In genomic region chr7:140142031-140142430, GRCh38 we compare ENCODE assay signal across 18 cellular contexts.
"Had no signal": no experiment of that assay in that cellular context is flagged by ENCODE, and none has a peak within 500 bp of the region (broad histone marks: within the 10 kb centered on the region; RNA-seq: fewer than 3 reads in every experiment).

No MANE protein-coding gene starts in this region.

- ATAC-seq: gastroesophageal sphincter; naive thymus-derived CD8-positive, alpha-beta T cell; stimulated activated naive B cell treated with anti-CD40 and anti-IgM and Interleukin-4, amounts not matched to agents 10 μg/mL and 1 μg/mL and 100 μg/mL, for 72 hours; stimulated activated naive CD8-positive, alpha-beta T cell treated with anti-CD3 and anti-CD28 coated beads, Interleukin-15, amount 100 ng/mL, for 72 hours; upper lobe of right lung had no signal

- H3K4me1 ChIP-seq: gastroesophageal sphincter, sigmoid colon, testis, upper lobe of right lung, vagina had no signal

- H3K4me3 ChIP-seq: dorsolateral prefrontal cortex, esophagus muscularis mucosa, gastroesophageal sphincter, sigmoid colon, skin epidermis, testis, tibial nerve, upper lobe of right lung, vagina had no signal

- H3K27me3 ChIP-seq: dorsolateral prefrontal cortex, esophagus muscularis mucosa, gastroesophageal sphincter, neutrophil, sigmoid colon, testis, tibial nerve, upper lobe of right lung, vagina had no signal

- DNase-seq: cortex of kidney; dorsolateral prefrontal cortex; effector CD8-positive, alpha-beta T cell; mammary epithelial cell; naive thymus-derived CD8-positive, alpha-beta T cell; posterior cingulate gyrus; sigmoid colon; stimulated activated CD4-positive, alpha-beta T cell treated with anti-CD3 and anti-CD28 coated beads, Interleukin-4, amount 100 ng/mL, for 24 hours; stimulated activated naive B cell treated with anti-CD40 and anti-IgM and Interleukin-4, amounts not matched to agents 10 μg/mL and 1 μg/mL and 100 μg/mL, for 72 hours; stimulated activated naive CD8-positive, alpha-beta T cell treated with anti-CD3 and anti-CD28 coated beads, Interleukin-15, amount 100 ng/mL, for 72 hours; testis; upper lobe of right lung had no signal

- H3K9me3 ChIP-seq: esophagus muscularis mucosa, gastroesophageal sphincter, neutrophil, sigmoid colon, testis, tibial nerve, upper lobe of right lung, vagina had no signal
